Comparison of ENCODE assay signal across 1 cellular context in the genomic region with DNA sequence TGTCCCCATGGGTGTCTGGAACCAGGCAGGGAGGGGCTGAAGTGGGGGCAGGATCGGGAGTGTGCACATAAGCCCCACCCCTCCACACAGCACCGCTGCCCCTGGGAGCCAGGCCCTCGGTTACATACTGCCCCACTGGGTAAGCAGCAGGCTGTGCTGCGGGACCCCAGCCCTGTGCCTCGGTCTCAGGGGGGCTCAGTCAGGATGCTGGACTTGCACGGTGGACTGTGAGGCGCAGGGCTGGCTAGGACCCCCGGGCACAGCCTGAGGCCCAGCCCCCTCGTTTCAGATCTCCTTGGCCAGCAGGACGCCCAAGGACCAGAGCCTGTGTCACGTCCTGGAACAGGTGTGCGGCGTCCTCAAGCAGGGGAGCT.
TF ChIP-seq lines count a peak whose summit lies in the region.

No MANE protein-coding gene starts in this region.

TF ChIP-seq in HepG2, 621 proteins besides CTCF, POLR2A, EP300 and RAD21:
- TF ChIP-seq, protein P1, sequence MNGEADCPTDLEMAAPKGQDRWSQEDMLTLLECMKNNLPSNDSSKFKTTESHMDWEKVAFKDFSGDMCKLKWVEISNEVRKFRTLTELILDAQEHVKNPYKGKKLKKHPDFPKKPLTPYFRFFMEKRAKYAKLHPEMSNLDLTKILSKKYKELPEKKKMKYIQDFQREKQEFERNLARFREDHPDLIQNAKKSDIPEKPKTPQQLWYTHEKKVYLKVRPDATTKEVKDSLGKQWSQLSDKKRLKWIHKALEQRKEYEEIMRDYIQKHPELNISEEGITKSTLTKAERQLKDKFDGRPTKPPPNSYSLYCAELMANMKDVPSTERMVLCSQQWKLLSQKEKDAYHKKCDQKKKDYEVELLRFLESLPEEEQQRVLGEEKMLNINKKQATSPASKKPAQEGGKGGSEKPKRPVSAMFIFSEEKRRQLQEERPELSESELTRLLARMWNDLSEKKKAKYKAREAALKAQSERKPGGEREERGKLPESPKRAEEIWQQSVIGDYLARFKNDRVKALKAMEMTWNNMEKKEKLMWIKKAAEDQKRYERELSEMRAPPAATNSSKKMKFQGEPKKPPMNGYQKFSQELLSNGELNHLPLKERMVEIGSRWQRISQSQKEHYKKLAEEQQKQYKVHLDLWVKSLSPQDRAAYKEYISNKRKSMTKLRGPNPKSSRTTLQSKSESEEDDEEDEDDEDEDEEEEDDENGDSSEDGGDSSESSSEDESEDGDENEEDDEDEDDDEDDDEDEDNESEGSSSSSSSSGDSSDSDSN (CRISPR knock-in tag; IDR thresholded peaks at IDR 0.05) = no peak
- TF ChIP-seq RBM22 (optimal IDR thresholded peaks at IDR 0.05; ENCODE audit: low read length) (peak; percentile 8), HNRNPL (IDR thresholded peaks at IDR 0.05; ENCODE audit: low read depth, low read length) (0 out of 2 replicates have a peak, but pooled peaks have one; percentile 5), ZNF253 (CRISPR knock-in tag; IDR thresholded peaks at IDR 0.05; ENCODE audit: borderline replicate concordance) (no peak), AGO2 (optimal IDR thresholded peaks at IDR 0.05; ENCODE audit: low read depth, low read length) (peak; percentile 90), DR1 (CRISPR knock-in tag; IDR thresholded peaks at IDR 0.05) (no peak), ARHGAP35 (CRISPR knock-in tag; IDR thresholded peaks at IDR 0.05; ENCODE audit: borderline replicate concordance) (no peak), RBFOX2 (IDR thresholded peaks at IDR 0.05; ENCODE audit: low read depth, low read length) (peak; percentile 47; the same call in 1 of the 2 replicates)
- TF ChIP-seq, protein P2, sequence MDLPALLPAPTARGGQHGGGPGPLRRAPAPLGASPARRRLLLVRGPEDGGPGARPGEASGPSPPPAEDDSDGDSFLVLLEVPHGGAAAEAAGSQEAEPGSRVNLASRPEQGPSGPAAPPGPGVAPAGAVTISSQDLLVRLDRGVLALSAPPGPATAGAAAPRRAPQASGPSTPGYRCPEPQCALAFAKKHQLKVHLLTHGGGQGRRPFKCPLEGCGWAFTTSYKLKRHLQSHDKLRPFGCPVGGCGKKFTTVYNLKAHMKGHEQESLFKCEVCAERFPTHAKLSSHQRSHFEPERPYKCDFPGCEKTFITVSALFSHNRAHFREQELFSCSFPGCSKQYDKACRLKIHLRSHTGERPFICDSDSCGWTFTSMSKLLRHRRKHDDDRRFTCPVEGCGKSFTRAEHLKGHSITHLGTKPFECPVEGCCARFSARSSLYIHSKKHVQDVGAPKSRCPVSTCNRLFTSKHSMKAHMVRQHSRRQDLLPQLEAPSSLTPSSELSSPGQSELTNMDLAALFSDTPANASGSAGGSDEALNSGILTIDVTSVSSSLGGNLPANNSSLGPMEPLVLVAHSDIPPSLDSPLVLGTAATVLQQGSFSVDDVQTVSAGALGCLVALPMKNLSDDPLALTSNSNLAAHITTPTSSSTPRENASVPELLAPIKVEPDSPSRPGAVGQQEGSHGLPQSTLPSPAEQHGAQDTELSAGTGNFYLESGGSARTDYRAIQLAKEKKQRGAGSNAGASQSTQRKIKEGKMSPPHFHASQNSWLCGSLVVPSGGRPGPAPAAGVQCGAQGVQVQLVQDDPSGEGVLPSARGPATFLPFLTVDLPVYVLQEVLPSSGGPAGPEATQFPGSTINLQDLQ (CRISPR knock-in tag; IDR thresholded peaks at IDR 0.05) = no peak
- TF ChIP-seq, protein P3, sequence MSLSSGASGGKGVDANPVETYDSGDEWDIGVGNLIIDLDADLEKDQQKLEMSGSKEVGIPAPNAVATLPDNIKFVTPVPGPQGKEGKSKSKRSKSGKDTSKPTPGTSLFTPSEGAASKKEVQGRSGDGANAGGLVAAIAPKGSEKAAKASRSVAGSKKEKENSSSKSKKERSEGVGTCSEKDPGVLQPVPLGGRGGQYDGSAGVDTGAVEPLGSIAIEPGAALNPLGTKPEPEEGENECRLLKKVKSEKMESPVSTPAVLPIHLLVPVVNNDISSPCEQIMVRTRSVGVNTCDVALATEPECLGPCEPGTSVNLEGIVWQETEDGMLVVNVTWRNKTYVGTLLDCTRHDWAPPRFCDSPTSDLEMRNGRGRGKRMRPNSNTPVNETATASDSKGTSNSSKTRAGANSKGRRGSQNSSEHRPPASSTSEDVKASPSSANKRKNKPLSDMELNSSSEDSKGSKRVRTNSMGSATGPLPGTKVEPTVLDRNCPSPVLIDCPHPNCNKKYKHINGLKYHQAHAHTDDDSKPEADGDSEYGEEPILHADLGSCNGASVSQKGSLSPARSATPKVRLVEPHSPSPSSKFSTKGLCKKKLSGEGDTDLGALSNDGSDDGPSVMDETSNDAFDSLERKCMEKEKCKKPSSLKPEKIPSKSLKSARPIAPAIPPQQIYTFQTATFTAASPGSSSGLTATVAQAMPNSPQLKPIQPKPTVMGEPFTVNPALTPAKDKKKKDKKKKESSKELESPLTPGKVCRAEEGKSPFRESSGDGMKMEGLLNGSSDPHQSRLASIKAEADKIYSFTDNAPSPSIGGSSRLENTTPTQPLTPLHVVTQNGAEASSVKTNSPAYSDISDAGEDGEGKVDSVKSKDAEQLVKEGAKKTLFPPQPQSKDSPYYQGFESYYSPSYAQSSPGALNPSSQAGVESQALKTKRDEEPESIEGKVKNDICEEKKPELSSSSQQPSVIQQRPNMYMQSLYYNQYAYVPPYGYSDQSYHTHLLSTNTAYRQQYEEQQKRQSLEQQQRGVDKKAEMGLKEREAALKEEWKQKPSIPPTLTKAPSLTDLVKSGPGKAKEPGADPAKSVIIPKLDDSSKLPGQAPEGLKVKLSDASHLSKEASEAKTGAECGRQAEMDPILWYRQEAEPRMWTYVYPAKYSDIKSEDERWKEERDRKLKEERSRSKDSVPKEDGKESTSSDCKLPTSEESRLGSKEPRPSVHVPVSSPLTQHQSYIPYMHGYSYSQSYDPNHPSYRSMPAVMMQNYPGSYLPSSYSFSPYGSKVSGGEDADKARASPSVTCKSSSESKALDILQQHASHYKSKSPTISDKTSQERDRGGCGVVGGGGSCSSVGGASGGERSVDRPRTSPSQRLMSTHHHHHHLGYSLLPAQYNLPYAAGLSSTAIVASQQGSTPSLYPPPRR (CRISPR knock-in tag; IDR thresholded peaks at IDR 0.05; ENCODE audit: borderline replicate concordance) = no peak
TF ChIP-seq in HepG2: peak in this region for 4.
